23 cellular contexts compared by ENCODE assay signal in genomic region chr7:157313645-157314044, GRCh38.
"Had no signal": no experiment of that assay in that cellular context is flagged by ENCODE, and none has a peak within 500 bp of the region (broad histone marks: within the 10 kb centered on the region; RNA-seq: fewer than 3 reads in every experiment).

No MANE protein-coding gene starts in this region.

- H3K4me3 ChIP-seq: hepatocyte, left ventricle myocardium inferior, lung, neural progenitor cell, ovary, right atrium auricular region, skin epidermis, tibial nerve, uterus had no signal

- ATAC-seq: natural killer cell; sciatic nerve; stimulated activated effector memory CD8-positive, alpha-beta T cell treated with anti-CD3 and anti-CD28 coated beads, Interleukin-12 subunit alpha, Interleukin-12 subunit beta, amount 100 ng/mL, for 72 hours; stimulated activated naive CD8-positive, alpha-beta T cell treated with anti-CD3 and anti-CD28 coated beads, Interleukin-15, amount 100 ng/mL, for 72 hours had no signal

- DNase-seq: islet precursor cell; left ventricle myocardium inferior; mesendoderm; naive B cell; natural killer cell; nephron progenitor cell; ovary; stimulated activated CD4-positive, alpha-beta T cell treated with anti-CD3 and anti-CD28 coated beads, Interleukin-4, amount 100 ng/mL, for 24 hours; stimulated activated naive CD4-positive, alpha-beta T cell treated with Interleukin-2 at 50 U/mL for 16 hours; stimulated activated naive CD8-positive, alpha-beta T cell treated with anti-CD3 and anti-CD28 coated beads, Interleukin-15, amount 100 ng/mL, for 72 hours; substantia nigra; uterus had no signal

- H3K9ac ChIP-seq: neural progenitor cell had no signal

- H3K4me3 Mint-ChIP-seq: mesothelial cell of epicardium; naive B cell; natural killer cell; nephron progenitor cell; neural progenitor cell; stimulated activated effector memory CD8-positive, alpha-beta T cell treated with anti-CD3 and anti-CD28 coated beads, Interleukin-12 subunit alpha, Interleukin-12 subunit beta, amount 100 ng/mL, for 72 hours; stimulated activated naive CD8-positive, alpha-beta T cell treated with anti-CD3 and anti-CD28 coated beads, Interleukin-15, amount 100 ng/mL, for 72 hours; type B pancreatic cell had no signal

- H3K79me2 ChIP-seq: hepatocyte had no signal

- H3K36me3 ChIP-seq: left ventricle myocardium inferior, neural progenitor cell, ovary, right atrium auricular region, tibial nerve, uterus had no signal

- H3K27ac Mint-ChIP-seq: mesothelial cell of epicardium; naive B cell; natural killer cell; nephron progenitor cell; neural progenitor cell; progenitor cell of endocrine pancreas; stimulated activated effector memory CD8-positive, alpha-beta T cell treated with anti-CD3 and anti-CD28 coated beads, Interleukin-12 subunit alpha, Interleukin-12 subunit beta, amount 100 ng/mL, for 72 hours; stimulated activated naive CD8-positive, alpha-beta T cell treated with anti-CD3 and anti-CD28 coated beads, Interleukin-15, amount 100 ng/mL, for 72 hours; type B pancreatic cell had no signal

- H3K27ac ChIP-seq: hepatocyte, left ventricle myocardium inferior, neural progenitor cell, ovary, right atrium auricular region, skin epidermis, tibial nerve, uterus had no signal

- H3K36me3 Mint-ChIP-seq: mesothelial cell of epicardium; naive B cell; natural killer cell; neural progenitor cell; stimulated activated effector memory CD8-positive, alpha-beta T cell treated with anti-CD3 and anti-CD28 coated beads, Interleukin-12 subunit alpha, Interleukin-12 subunit beta, amount 100 ng/mL, for 72 hours; type B pancreatic cell had no signal

- H3K4me2 ChIP-seq: hepatocyte, neural progenitor cell had no signal

- H3K27me3 ChIP-seq: hepatocyte, ovary, right atrium auricular region, tibial nerve, uterus had no signal

- H3K27me3 Mint-ChIP-seq: naive B cell; stimulated activated naive CD8-positive, alpha-beta T cell treated with anti-CD3 and anti-CD28 coated beads, Interleukin-15, amount 100 ng/mL, for 72 hours; type B pancreatic cell had no signal

- H3K4me1 ChIP-seq: left ventricle myocardium inferior, neural progenitor cell, right atrium auricular region, uterus had no signal

- H3K9me3 ChIP-seq: left ventricle myocardium inferior, ovary, right atrium auricular region, tibial nerve, uterus had no signal

- H3K9me3 Mint-ChIP-seq: mesothelial cell of epicardium; naive B cell; natural killer cell; nephron progenitor cell; neural progenitor cell; stimulated activated effector memory CD8-positive, alpha-beta T cell treated with anti-CD3 and anti-CD28 coated beads, Interleukin-12 subunit alpha, Interleukin-12 subunit beta, amount 100 ng/mL, for 72 hours; stimulated activated naive CD8-positive, alpha-beta T cell treated with anti-CD3 and anti-CD28 coated beads, Interleukin-15, amount 100 ng/mL, for 72 hours; type B pancreatic cell had no signal

- H2AFZ ChIP-seq: hepatocyte, neural progenitor cell had no signal
